ENCODE assay signal across 8 cellular contexts in the genomic region with DNA sequence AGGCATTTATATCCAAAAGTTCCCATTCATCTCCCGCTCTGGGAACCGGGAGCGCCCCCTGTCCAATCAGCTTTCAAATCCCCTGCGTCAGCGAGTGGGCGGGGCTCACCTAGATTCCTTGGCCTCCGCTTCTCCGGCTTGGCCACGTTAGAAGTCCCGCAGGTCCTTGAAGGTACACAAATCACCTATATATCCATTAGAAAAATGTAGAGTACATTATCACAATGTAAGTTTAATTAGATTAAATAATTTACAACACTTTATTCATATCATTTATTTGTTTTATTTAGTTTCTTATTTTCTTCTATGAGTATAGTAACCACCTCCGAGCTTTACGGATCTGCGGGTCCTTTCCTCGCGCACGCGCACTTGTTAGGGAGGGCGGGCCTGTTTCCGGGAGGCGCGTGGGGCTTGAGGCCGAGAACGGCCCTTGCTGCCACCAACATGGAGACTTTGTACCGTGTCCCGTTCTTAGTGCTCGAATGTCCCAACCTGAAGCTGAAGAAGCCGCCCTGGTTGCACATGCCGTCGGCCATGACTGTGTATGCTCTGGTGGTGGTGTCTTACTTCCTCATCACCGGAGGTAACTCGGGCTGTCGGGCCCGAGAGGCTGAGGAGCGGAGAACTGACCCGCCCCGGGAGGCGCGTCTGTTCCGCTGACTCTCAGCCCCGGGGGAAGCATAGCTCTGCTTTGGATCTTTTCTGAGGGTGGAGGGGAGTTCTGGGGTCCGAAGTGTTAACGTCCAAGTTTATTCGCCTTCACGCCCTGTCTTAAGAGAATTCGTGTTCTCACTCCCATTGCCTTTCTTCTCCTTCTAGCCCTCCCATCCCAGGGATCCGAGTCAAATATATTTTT.
DNase-seq lines count a peak whose midpoint lies in the region; ATAC-seq and FAIRE-seq lines count a peak whose summit lies in the region.

Gene OSTC (plus strand): TSS at position 388 of the 856 bp plus-strand sequence. CDS start 57 bp downstream, at position 445.

- peaks cover 28 to 34% of the 10 kb centered on the region in 2 donors for H3K4me1 Mint-ChIP-seq in effector memory CD8-positive, alpha-beta T cell (ENCODE audit: low read depth in 2 of 2)

- ATAC-seq in GM21367 (IDR thresholded peaks at IDR 0.05; ENCODE audit: unreplicated experiment), result peak; percentile 91
- peak; percentile 87 for ATAC-seq in effector memory CD8-positive, alpha-beta T cell (replicated peaks)

- H3K9me3 Mint-ChIP-seq in effector memory CD8-positive, alpha-beta T cell, result no peaks in the 10 kb centered on the region

- H3K4me3 Mint-ChIP-seq in effector memory CD8-positive, alpha-beta T cell, result peak within 1 kb of the TSS; percentile 90

- peaks cover 14% of the 10 kb centered on the region for H3K36me3 Mint-ChIP-seq in effector memory CD8-positive, alpha-beta T cell (ENCODE audit: insufficient read depth)

- H3K27me3 Mint-ChIP-seq in effector memory CD8-positive, alpha-beta T cell, result no peaks in the 10 kb centered on the region

- H3K27ac Mint-ChIP-seq in effector memory CD8-positive, alpha-beta T cell, result peak within 1 kb of the TSS; percentile 97 to 98

- FAIRE-seq in HTR-8/SVneo (lab: Jason Lieb, UNC), result no peak

- peak; percentile 97 for DNase-seq in COLO829 (ENCODE audit: low spot score)
- DNase-seq in HTR-8/SVneo (ENCODE audit: insufficient read length, low spot score), result peak; percentile 82
- DNase-seq in NOMO-1 treated with dmso at 0.1 percent for 144 hours (lab: John Stamatoyannopoulos, UW; ENCODE audit: unreplicated experiment), result peak; percentile 86
- DNase-seq in activated CD8-positive, alpha-beta memory T cell treated with anti-CD3 and anti-CD28 coated beads for 48 hours (ENCODE audit: low read depth in 2 of 3, low spot score in 2 of 3), result peak; percentile 75 to 81 (median 78)
- peak; percentile 90 to 94 (median 91) for DNase-seq in effector memory CD8-positive, alpha-beta T cell
- peak; percentile 99 for DNase-seq in medulla oblongata (ENCODE audit: extremely low spot score)
- peak; percentile 93 for DNase-seq in stimulated activated CD8-positive, alpha-beta memory T cell treated with anti-CD3 and anti-CD28 coated beads, Interleukin-12 subunit alpha, Interleukin-12 subunit beta, amount 100 ng/mL, for 1 hour (ENCODE audit: low read depth)

Comparison
In these comparisons a context has a peak if more than half of its experiments do, and no peak if none do; other contexts are left out.
1. Peak in every context shown above with its lines: DNase-seq and ATAC-seq.